Comparison of ENCODE assay signal across 13 cellular contexts in the genomic region with DNA sequence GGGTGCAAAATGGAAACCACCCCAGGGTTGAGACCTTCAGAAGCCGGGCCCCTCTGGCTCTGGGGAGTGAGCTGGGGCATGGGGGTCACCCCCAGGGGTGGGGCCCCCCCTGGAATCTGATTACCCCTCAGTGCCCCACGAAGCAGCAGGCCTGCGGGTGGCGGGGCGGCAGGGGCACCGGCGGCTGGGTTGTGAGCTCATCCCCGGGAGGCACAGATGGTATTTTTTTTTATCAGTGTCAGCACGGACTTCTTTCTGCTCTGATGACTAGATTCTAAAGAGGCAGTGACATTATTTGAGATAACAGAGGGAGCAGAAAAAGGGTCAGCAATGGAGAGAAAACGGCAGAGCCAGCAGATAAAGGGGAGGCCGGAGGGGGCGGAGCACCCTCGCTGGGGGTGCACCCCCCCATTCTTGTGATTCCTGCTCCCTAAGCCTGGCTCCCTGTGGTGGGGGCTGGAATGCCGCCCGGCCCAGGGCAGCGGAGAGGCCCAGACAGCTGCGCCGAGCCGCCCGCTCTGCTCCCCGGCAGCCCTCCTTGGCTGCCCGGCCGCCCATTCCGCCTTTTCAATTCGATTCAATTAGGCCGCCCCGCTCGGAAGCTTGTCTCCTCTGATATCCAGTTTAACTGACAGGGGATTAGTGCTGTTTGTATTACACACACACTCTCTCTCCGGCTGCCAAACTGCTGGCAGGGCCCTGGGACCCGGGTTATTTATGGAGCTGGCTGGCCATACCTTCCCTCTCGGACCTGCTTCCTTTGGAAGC. TPM values are rescaled to one million over a fixed set of nuclear protein-coding genes. Genes with fewer than 3 reads are reported as not detected.
A peak's percentile ranks its signal among the peaks of the same experiment; 100 is the strongest.
DNase-seq lines count a peak whose midpoint lies in the region; ATAC-seq, FAIRE-seq and TF ChIP-seq lines count a peak whose summit lies in the region.
"Had no signal": no experiment of that assay in that cellular context is flagged by ENCODE, and none has a peak within 500 bp of the region (broad histone marks: within the 10 kb centered on the region; RNA-seq: fewer than 3 reads in every experiment).

No MANE protein-coding gene starts in this region.

- TF ChIP-seq EP300 in neural cell (conservative IDR thresholded peaks at IDR 0.05; ENCODE audit: poor library complexity, severe bottlenecking), result peak; percentile 12

- H3K9me2 ChIP-seq in neural cell (ENCODE audit: insufficient read depth, low read length), result no peaks in the 10 kb centered on the region

- H3K36me3 ChIP-seq in endodermal cell (ENCODE audit: control insufficient read depth, insufficient read depth, low read length) (no peaks in the 10 kb centered on the region), neural cell (ENCODE audit: insufficient read depth, low read length) (no peaks in the 10 kb centered on the region)
- H3K36me3 ChIP-seq: BLaER1 treated with 17β-estradiol and CSF1 and Interleukin-3, amounts not matched to agents 10 nM and 100 nM; sigmoid colon had no signal

- H3K4me3 Mint-ChIP-seq in endodermal cell, result no peak overlapping the region
- H3K4me3 Mint-ChIP-seq in effector memory CD8-positive, alpha-beta T cell, result no peak overlapping the region

- H4K20me1 ChIP-seq in neural cell (ENCODE audit: insufficient read depth), result no peaks in the 10 kb centered on the region
- H4K20me1 ChIP-seq: BLaER1 treated with 17β-estradiol and CSF1 and Interleukin-3, amounts not matched to agents 10 nM and 100 nM had no signal

- H3K4me1 ChIP-seq in endodermal cell (ENCODE audit: control insufficient read depth, insufficient read depth, low read length), result peaks cover 9% of the 10 kb centered on the region

- DNase-seq in D721Med (ENCODE audit: insufficient read length, low spot score), result peak; percentile 83
- DNase-seq in NCI-H82 treated with DMSO at 0.1 percent for 48 hours (lab: John Stamatoyannopoulos, UW; ENCODE audit: unreplicated experiment), result peak; percentile 85
- peak; percentile 72 for DNase-seq in endodermal cell
- no peak for DNase-seq in NCI-H526 treated with DMSO at 0.1 percent for 48 hours (lab: John Stamatoyannopoulos, UW)
- DNase-seq in effector memory CD8-positive, alpha-beta T cell, result no peak
- no peak for DNase-seq in HuH-7 (ENCODE audit: low spot score)
- DNase-seq: NCI-H187, sigmoid colon had no signal

- peak overlapping the region; percentile 63 for H3K4me2 ChIP-seq in neural cell (ENCODE audit: low read length)

- no peaks in the 10 kb centered on the region for H3K36me3 Mint-ChIP-seq in endodermal cell (ENCODE audit: low read depth)
- H3K36me3 Mint-ChIP-seq in effector memory CD8-positive, alpha-beta T cell (ENCODE audit: insufficient read depth), result no peaks in the 10 kb centered on the region

- H3K9me3 Mint-ChIP-seq in endodermal cell, result no peaks in the 10 kb centered on the region
- no peaks in the 10 kb centered on the region for H3K9me3 Mint-ChIP-seq in effector memory CD8-positive, alpha-beta T cell

- H3F3A ChIP-seq in neural cell (ENCODE audit: insufficient read depth, low read length, poor library complexity, severe bottlenecking), result no peaks in the 10 kb centered on the region

- H3K27me3 ChIP-seq in endodermal cell (ENCODE audit: control insufficient read depth, insufficient read depth, low read length, poor library complexity, severe bottlenecking) (no peaks in the 10 kb centered on the region), neural cell (ENCODE audit: insufficient read depth, low read depth, low read length) (no peaks in the 10 kb centered on the region)
- H3K27me3 ChIP-seq: BLaER1 treated with 17β-estradiol and CSF1 and Interleukin-3, amounts not matched to agents 10 nM and 100 nM had no signal

- TF ChIP-seq CTCF in D721Med (IDR thresholded peaks at IDR 0.05; ENCODE audit: insufficient read depth, missing control alignments), result no peak
- no peak for TF ChIP-seq CTCF in endodermal cell (conservative IDR thresholded peaks at IDR 0.05)
- TF ChIP-seq CTCF in neural cell (IDR thresholded peaks at IDR 0.05; ENCODE audit: poor library complexity, severe bottlenecking), result no peak

- no peak for ATAC-seq in HG03139 (IDR thresholded peaks at IDR 0.05; ENCODE audit: unreplicated experiment)
- ATAC-seq in effector memory CD8-positive, alpha-beta T cell (replicated peaks), result no peak
- ATAC-seq: GM12878 had no signal

- no peak overlapping the region for H2AFZ ChIP-seq in neural cell (ENCODE audit: low read depth, low read length)

- H3K4me1 Mint-ChIP-seq in endodermal cell, result peaks cover 13% of the 10 kb centered on the region
- peaks cover 0 to 8% of the 10 kb centered on the region in 2 donors for H3K4me1 Mint-ChIP-seq in effector memory CD8-positive, alpha-beta T cell (ENCODE audit: low read depth in 2 of 2)

- H3K79me2 ChIP-seq in neural cell (replicated peaks; ENCODE audit: insufficient read depth, low read length), result no peaks in the 10 kb centered on the region

- H3K9me3 ChIP-seq in endodermal cell (ENCODE audit: control insufficient read depth, low read length) (no peaks in the 10 kb centered on the region), neural cell (ENCODE audit: low read length) (no peaks in the 10 kb centered on the region)
- H3K9me3 ChIP-seq: BLaER1 treated with 17β-estradiol and CSF1 and Interleukin-3, amounts not matched to agents 10 nM and 100 nM; sigmoid colon had no signal

- H3K4me3 ChIP-seq in endodermal cell (ENCODE audit: low read length) (no peak overlapping the region), neural cell (ENCODE audit: low read length) (peak overlapping the region; percentile 44)
- H3K4me3 ChIP-seq: BLaER1 treated with 17β-estradiol and CSF1 and Interleukin-3, amounts not matched to agents 10 nM and 100 nM; GM12878; sigmoid colon had no signal

- peaks cover 4% of the 10 kb centered on the region for H3K27me3 Mint-ChIP-seq in endodermal cell (ENCODE audit: insufficient read depth)
- peaks cover 0 to 40% of the 10 kb centered on the region in 2 donors for H3K27me3 Mint-ChIP-seq in effector memory CD8-positive, alpha-beta T cell

- FAIRE-seq in D721Med (lab: Jason Lieb, UNC), result no peak
- FAIRE-seq: colon, GM12878 had no signal

- no peak overlapping the region for H3K27ac Mint-ChIP-seq in endodermal cell
- H3K27ac Mint-ChIP-seq in effector memory CD8-positive, alpha-beta T cell, result no peak overlapping the region

- TF ChIP-seq RAD21 in neural cell (conservative IDR thresholded peaks at IDR 0.05), result no peak

- 49 to 55% methylated on average over 11 to 31 of the region's 31 CpGs for WGBS in endodermal cell (ENCODE audit: insufficient coverage in 1 of 2, insufficient read length in 1 of 2), 2 experiments

- H3K27ac ChIP-seq in endodermal cell (ENCODE audit: low read depth, low read length), result peak overlapping the region; percentile 78
- peak overlapping the region; percentile 20 for H3K27ac ChIP-seq in neural cell (ENCODE audit: low read length)
- H3K27ac ChIP-seq: BLaER1 treated with 17β-estradiol and CSF1 and Interleukin-3, amounts not matched to agents 10 nM and 100 nM; sigmoid colon had no signal

- H3K9ac ChIP-seq in endodermal cell (ENCODE audit: extremely low read depth, low read length, poor library complexity, severe bottlenecking), result no peak overlapping the region
- peak overlapping the region; percentile 39 for H3K9ac ChIP-seq in neural cell (ENCODE audit: low read length)
- H3K9ac ChIP-seq: BLaER1 treated with 17β-estradiol and CSF1 and Interleukin-3, amounts not matched to agents 10 nM and 100 nM had no signal

TF ChIP-seq in neural cell, 6 proteins besides CTCF, POLR2A, EP300 and RAD21:
- TF ChIP-seq EZH2 (IDR thresholded peaks at IDR 0.05; ENCODE audit: borderline replicate concordance, insufficient read depth, low read length, poor library complexity, severe bottlenecking), result no peak
- TF ChIP-seq POLR2AphosphoS5 (IDR thresholded peaks at IDR 0.05), result peak; percentile 34
- no peak for TF ChIP-seq SMC3 (conservative IDR thresholded peaks at IDR 0.05; ENCODE audit: poor library complexity)
- TF ChIP-seq TAF1 (IDR thresholded peaks at IDR 0.05; ENCODE audit: low read depth), result no peak
TF ChIP-seq in neural cell: peak in this region for 1.

RNA-seq across cellular contexts. Expression of a gene that starts 32.9 kb away (rescaled TPM):
- total RNA-seq in endodermal cell, result 10 to 100 TPM; 12.8 to 22.6 TPM
- 31.2 TPM for polyA plus RNA-seq in endodermal cell (2013, experiment 1 of 2)
- polyA plus RNA-seq in endodermal cell (2013, experiment 2 of 2), result 32.0 TPM
- polyA plus RNA-seq in neural cell, result 45.7 and 65.5 TPM in 2 replicates
- polyA minus RNA-seq in neural cell, result 36.9 and 43.8 TPM in 2 replicates

RNA-seq across cellular contexts. Expression of a gene that starts 33.1 kb away (rescaled TPM):
- 10 to 100 TPM; 24.9 to 28.2 TPM for total RNA-seq in endodermal cell
- polyA plus RNA-seq in endodermal cell (2013, experiment 1 of 2), result 63.3 TPM
- 58.3 TPM for polyA plus RNA-seq in endodermal cell (2013, experiment 2 of 2)
- 43.2 and 52.6 TPM in 2 replicates for polyA plus RNA-seq in neural cell
- 22.3 and 27.0 TPM in 2 replicates for polyA minus RNA-seq in neural cell

Comparison
In these comparisons a context has a peak if more than half of its experiments do, and no peak if none do; other contexts are left out.
1. DNase-seq: peak in D721Med (single experiment), NCI-H82 treated with DMSO at 0.1 percent for 48 hours (single experiment) and endodermal cell (single experiment); none in NCI-H526 treated with DMSO at 0.1 percent for 48 hours (single experiment), effector memory CD8-positive, alpha-beta T cell (0 of 3) and HuH-7 (single experiment).